Comparison of ENCODE assay signal across 22 cellular contexts in genomic region chr3:13556214-13556613, GRCh38. TPM values are rescaled to one million over a fixed set of nuclear protein-coding genes. Genes with fewer than 3 reads are reported as not detected.
DNase-seq lines count a peak whose midpoint lies in the region; ATAC-seq and TF ChIP-seq lines count a peak whose summit lies in the region.
"Had no signal": no experiment of that assay in that cellular context is flagged by ENCODE, and none has a peak within 500 bp of the region (broad histone marks: within the 10 kb centered on the region; RNA-seq: fewer than 3 reads in every experiment).

No MANE protein-coding gene starts in this region.

- no peaks in the 10 kb centered on the region for H3K9me3 ChIP-seq in mesodermal cell (ENCODE audit: control insufficient read depth, low read length)
- H3K9me3 ChIP-seq in thymus (ENCODE audit: control insufficient read depth) = no peaks in the 10 kb centered on the region
- H3K9me3 ChIP-seq in T-helper 17 cell (ENCODE audit: control insufficient read depth, low read length, poor library complexity, severe bottlenecking) = no peaks in the 10 kb centered on the region
- H3K9me3 ChIP-seq: A549, ascending aorta, esophagus squamous epithelium, left lung, uterus had no signal

- TF ChIP-seq CTCF in coronary artery (IDR thresholded peaks at IDR 0.05) = no peak

- peak overlapping the region; percentile 77 for H3K27ac Mint-ChIP-seq in activated naive CD8-positive, alpha-beta T cell
- no peak overlapping the region for H3K27ac Mint-ChIP-seq in activated naive CD8-positive, alpha-beta T cell treated with anti-CD3 and anti-CD28 coated beads, Interleukin-2, amount 50 U/mL, for 24 hours
- no peak overlapping the region for H3K27ac Mint-ChIP-seq in T-helper 17 cell
- H3K27ac Mint-ChIP-seq: activated CD4-positive, alpha-beta memory T cell treated with anti-CD3 and anti-CD28 coated beads for 36 hours; WTC11 had no signal

- 40% methylated on average over 1 of the region's 6 CpGs for WGBS in mesodermal cell (ENCODE audit: insufficient coverage in 2 of 2), 2 experiments
- 91% methylated on average over 6 of the region's 6 CpGs for WGBS in thymus

- no peaks in the 10 kb centered on the region for H3K27me3 ChIP-seq in thymus (ENCODE audit: control insufficient read depth, insufficient read depth)
- H3K27me3 ChIP-seq: ascending aorta, uterus had no signal

- H3K4me3 Mint-ChIP-seq in activated naive CD8-positive, alpha-beta T cell = no peak overlapping the region
- no peak overlapping the region for H3K4me3 Mint-ChIP-seq in activated naive CD8-positive, alpha-beta T cell treated with anti-CD3 and anti-CD28 coated beads, Interleukin-2, amount 50 U/mL, for 24 hours
- no peak overlapping the region for H3K4me3 Mint-ChIP-seq in T-helper 17 cell
- H3K4me3 Mint-ChIP-seq: activated CD4-positive, alpha-beta memory T cell treated with anti-CD3 and anti-CD28 coated beads for 36 hours; WTC11 had no signal

- peak overlapping the region; percentile 2 for H3K4me3 ChIP-seq in coronary artery
- H3K4me3 ChIP-seq in mesodermal cell (ENCODE audit: extremely low read depth, insufficient read depth, low read length, poor library complexity, severe bottlenecking) = no peak overlapping the region
- H3K4me3 ChIP-seq in thymus (ENCODE audit: low read length) = no peak overlapping the region
- H3K4me3 ChIP-seq: A549, ascending aorta, esophagus squamous epithelium, left lung, uterus had no signal

- H3K36me3 Mint-ChIP-seq in activated naive CD8-positive, alpha-beta T cell = no peaks in the 10 kb centered on the region
- no peaks in the 10 kb centered on the region for H3K36me3 Mint-ChIP-seq in activated naive CD8-positive, alpha-beta T cell treated with anti-CD3 and anti-CD28 coated beads, Interleukin-2, amount 50 U/mL, for 24 hours (ENCODE audit: low read depth)
- H3K36me3 Mint-ChIP-seq in T-helper 17 cell (ENCODE audit: low read depth) = peaks cover 2% of the 10 kb centered on the region
- H3K36me3 Mint-ChIP-seq: activated CD4-positive, alpha-beta memory T cell treated with anti-CD3 and anti-CD28 coated beads for 36 hours; WTC11 had no signal

- peaks cover 9% of the 10 kb centered on the region for H3K36me3 ChIP-seq in mesodermal cell (ENCODE audit: control insufficient read depth, insufficient read depth, low read length)
- H3K36me3 ChIP-seq in thymus (ENCODE audit: control insufficient read depth, insufficient read depth) = no peaks in the 10 kb centered on the region
- H3K36me3 ChIP-seq: ascending aorta, esophagus squamous epithelium, left lung, uterus had no signal

- peak overlapping the region in 1 of 2 donors; percentile 56 for H3K27ac ChIP-seq in coronary artery
- peak overlapping the region; percentile 5 for H3K27ac ChIP-seq in mesodermal cell (ENCODE audit: low read depth, low read length, severe bottlenecking)
- peak overlapping the region; percentile 72 for H3K27ac ChIP-seq in thymus (ENCODE audit: low read depth)
- H3K27ac ChIP-seq: A549, left lung, uterus had no signal

- no peaks in the 10 kb centered on the region for H3K9me3 Mint-ChIP-seq in activated naive CD8-positive, alpha-beta T cell (ENCODE audit: low read depth)
- H3K9me3 Mint-ChIP-seq in activated naive CD8-positive, alpha-beta T cell treated with anti-CD3 and anti-CD28 coated beads, Interleukin-2, amount 50 U/mL, for 24 hours = no peaks in the 10 kb centered on the region
- H3K9me3 Mint-ChIP-seq: activated CD4-positive, alpha-beta memory T cell treated with anti-CD3 and anti-CD28 coated beads for 36 hours; WTC11 had no signal

- no peak for DNase-seq in activated naive CD8-positive, alpha-beta T cell treated with anti-CD3 and anti-CD28 coated beads, Interleukin-2, amount 50 U/mL, for 24 hours
- DNase-seq in coronary artery (ENCODE audit: low spot score) = no peak
- DNase-seq in T-helper 17 cell = no peak
- DNase-seq in activated T-cell treated with anti-CD3 and anti-CD28 coated beads, Interleukin-2, amount 50 U/mL, for 1 hour = no peak
- DNase-seq: activated CD4-positive, alpha-beta memory T cell treated with anti-CD3 and anti-CD28 coated beads for 36 hours; activated naive CD4-positive, alpha-beta T cell; Calu3; effector CD8-positive, alpha-beta T cell; esophagus squamous epithelium; occipital lobe; OCI-M1; retina; T-helper 2 cell; uterus had no signal

- H3K4me1 Mint-ChIP-seq in activated naive CD8-positive, alpha-beta T cell (ENCODE audit: low read depth) = peaks cover 53% of the 10 kb centered on the region
- peaks cover 36% of the 10 kb centered on the region for H3K4me1 Mint-ChIP-seq in activated naive CD8-positive, alpha-beta T cell treated with anti-CD3 and anti-CD28 coated beads, Interleukin-2, amount 50 U/mL, for 24 hours
- peaks cover 5% of the 10 kb centered on the region for H3K4me1 Mint-ChIP-seq in T-helper 17 cell

- ATAC-seq in activated naive CD8-positive, alpha-beta T cell treated with anti-CD3 and anti-CD28 coated beads, Interleukin-2, amount 50 U/mL, for 24 hours = no peak
- ATAC-seq in HG03469 (IDR thresholded peaks at IDR 0.05; ENCODE audit: unreplicated experiment) (no peak), T-helper 17 cell (no peak)
- ATAC-seq: A549, left lung, WTC11 had no signal

- peaks cover 2% of the 10 kb centered on the region for H3K27me3 Mint-ChIP-seq in activated naive CD8-positive, alpha-beta T cell
- peaks cover 10% of the 10 kb centered on the region for H3K27me3 Mint-ChIP-seq in activated naive CD8-positive, alpha-beta T cell treated with anti-CD3 and anti-CD28 coated beads, Interleukin-2, amount 50 U/mL, for 24 hours
- peaks cover 77% of the 10 kb centered on the region for H3K27me3 Mint-ChIP-seq in T-helper 17 cell

- H3K4me1 ChIP-seq in mesodermal cell (ENCODE audit: control insufficient read depth, insufficient read depth, low read length, poor library complexity, severe bottlenecking) (peaks cover 15% of the 10 kb centered on the region), thymus (ENCODE audit: control insufficient read depth, insufficient read depth, low read length) (peaks cover 77% of the 10 kb centered on the region)
- H3K4me1 ChIP-seq: A549, left lung, uterus had no signal

RNA-seq across cellular contexts. Expression of gene FBLN2, which starts 7.3 kb away (rescaled TPM):
- 172 TPM for polyA plus RNA-seq in mesodermal cell (2013, experiment 1 of 2)
- 137 TPM for polyA plus RNA-seq in mesodermal cell (2013, experiment 2 of 2)
- 12.2 TPM for polyA plus RNA-seq in thymus
- 1 to 10 TPM in 1 of 2 donors, not detected in 1; 1.5 TPM for total RNA-seq in T-helper 17 cell
- total RNA-seq: activated CD4-positive, alpha-beta memory T cell treated with anti-CD3 and anti-CD28 coated beads for 36 hours; Calu3 had no signal
